ENCODE assay signal across 17 cellular contexts in the genomic region with DNA sequence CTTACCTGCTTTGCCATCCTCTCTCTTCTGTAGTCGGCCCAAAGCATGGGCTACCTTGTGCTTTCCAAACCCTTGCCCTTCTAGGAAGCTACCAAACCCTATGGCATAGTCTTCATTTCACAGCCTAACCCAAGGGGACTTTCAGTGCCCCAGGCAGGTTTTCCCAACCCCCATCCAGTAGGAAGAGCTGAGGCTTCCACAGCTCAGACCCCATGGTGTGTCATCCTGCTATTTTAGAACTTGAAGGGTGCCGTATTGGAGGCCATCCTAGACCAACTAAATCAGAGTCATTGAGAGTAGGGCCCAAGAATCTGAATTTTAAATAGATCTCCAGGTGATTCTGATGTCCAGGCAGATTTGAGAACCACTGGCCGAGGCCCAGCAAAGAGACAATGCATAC. TPM values are rescaled to one million over a fixed set of nuclear protein-coding genes. Genes with fewer than 3 reads are reported as not detected.
"Had no signal": no experiment of that assay in that cellular context is flagged by ENCODE, and none has a peak within 500 bp of the region (broad histone marks: within the 10 kb centered on the region; RNA-seq: fewer than 3 reads in every experiment).

No MANE protein-coding gene starts in this region.

- H3K9ac ChIP-seq: SK-N-SH had no signal

- H3K9me3 ChIP-seq: SK-N-SH had no signal

- H3K4me2 ChIP-seq: SK-N-SH had no signal

- DNase-seq: KBM-7, MV-4-11, NCI-H1048, NCI-H1105, NCI-H1417, NCI-H1436 treated with DMSO at 0.1 percent for 48 hours, NCI-H1694, NCI-H187 treated with DMSO at 0.1 percent for 48 hours, NCI-H2029 treated with DMSO at 0.1 percent for 48 hours, NCI-H2171 treated with DMSO at 0.1 percent for 48 hours, NCI-H524, NCI-H526 treated with DMSO at 0.1 percent for 48 hours, NCI-H774, RPMI8226, SHP77, SK-N-SH had no signal

RNA-seq across cellular contexts. Expression of a gene that starts 31.9 kb away (rescaled TPM):
- total RNA-seq: HT-29 had no signal
